Comparison of ENCODE assay signal across 11 cellular contexts in genomic region chr19:37997911-37998344, GRCh38.
DNase-seq lines count a peak whose midpoint lies in the region; ATAC-seq and TF ChIP-seq lines count a peak whose summit lies in the region.
"Had no signal": no experiment of that assay in that cellular context is flagged by ENCODE, and none has a peak within 500 bp of the region (broad histone marks: within the 10 kb centered on the region; RNA-seq: fewer than 3 reads in every experiment).

No MANE protein-coding gene starts in this region.

- TF ChIP-seq CTCF in IMR-90 (conservative IDR thresholded peaks at IDR 0.05; ENCODE audit: low read depth, low read length) = no peak
- no peak for TF ChIP-seq CTCF in astrocyte of the spinal cord (IDR thresholded peaks at IDR 0.05; ENCODE audit: low read depth, low read length)
- TF ChIP-seq CTCF in GM20000 (IDR thresholded peaks at IDR 0.05; ENCODE audit: extremely low read depth, missing control alignments) = no peak
- TF ChIP-seq CTCF in lower leg skin (IDR thresholded peaks at IDR 0.05) = no peak

- peak overlapping the region; percentile 48 for H3K56ac ChIP-seq in IMR-90 (ENCODE audit: extremely low read depth, insufficient read depth, low read length)

- peaks cover 10% of the 10 kb centered on the region for H3K4me1 ChIP-seq in IMR-90 (ENCODE audit: control insufficient read depth, insufficient read depth, low read length)
- H3K4me1 ChIP-seq: SJCRH30 had no signal

- in situ Hi-C loops in Caki2 (cut with HindIII; ENCODE audit: low pct_unique_long_range_greater_than_20kb, low sequenced_read_pairs) = no loop called here
- in situ Hi-C loops in IMR-90 (cut with MboI; ENCODE audit: low sequenced_read_pairs) = no loop called here
- in situ Hi-C loops in astrocyte of the spinal cord (cut with HindIII; ENCODE audit: low sequenced_read_pairs) = no loop called here

- H3K9me3 ChIP-seq in IMR-90 (ENCODE audit: control insufficient read depth, insufficient read depth, low read length) = no peaks in the 10 kb centered on the region
- H3K9me3 ChIP-seq: SJCRH30 had no signal

- TF ChIP-seq RAD21 in IMR-90 (IDR thresholded peaks at IDR 0.05; ENCODE audit: low read length) = no peak

- POLR2A ChIA-PET in IMR-90 (lab: Charles Lee; ENCODE audit: unreplicated experiment) = interaction anchor here (0.6 kb wide), 1 partner anchor 149 kb away, joined by 4 read pairs; no protein-coding TSS in a partner anchor

- no peaks in the 10 kb centered on the region for H3K36me3 ChIP-seq in IMR-90 (ENCODE audit: control insufficient read depth, insufficient read depth, low read length)

- CTCF ChIA-PET in IMR-90 (lab: Yijun Ruan, JAX) = no interaction called here

- intact Hi-C loops in IMR-90 (cut with micrococcal nuclease) (no loop called here), lower leg skin (cut with DNase I; ENCODE audit: low total_unique reads) (no loop called here)

- H2BK120ac ChIP-seq in IMR-90 (ENCODE audit: low read depth, low read length) = peak overlapping the region; percentile 99

- peak overlapping the region; percentile 65; the same call in 1 of the 2 replicates for H2AK5ac ChIP-seq in IMR-90 (ENCODE audit: low read depth, low read length)

- H3K27me3 ChIP-seq in IMR-90 (ENCODE audit: control insufficient read depth, insufficient read depth, low read length) = no peaks in the 10 kb centered on the region
- H3K27me3 ChIP-seq: SJCRH30 had no signal

- peak overlapping the region; percentile 97 for H2BK5ac ChIP-seq in IMR-90 (ENCODE audit: low read depth, low read length, poor library complexity, severe bottlenecking)

- H4K8ac ChIP-seq in IMR-90 (ENCODE audit: low read depth in 2 of 2, low read length in 2 of 2) = peak overlapping the region in 1 of 2 experiments; percentile 99; a peak in 3 of 4 replicates

- H2BK15ac ChIP-seq in IMR-90 (ENCODE audit: low read depth, low read length) = peak overlapping the region; percentile 50; the same call in 1 of the 3 replicates

- dilution Hi-C loops in IMR-90 (cut with HindIII; ENCODE audit: low sequenced_read_pairs, unreplicated experiment) = no loop called here

- H2BK20ac ChIP-seq in IMR-90 (ENCODE audit: low read depth, low read length) = peak overlapping the region; percentile 90

- H4K5ac ChIP-seq in IMR-90 (ENCODE audit: low read depth, low read length) = peak overlapping the region; percentile 31; the same call in 1 of the 2 replicates

- peaks cover 18 to 85% of the 10 kb centered on the region in 2 experiments for H3K79me1 ChIP-seq in IMR-90 (ENCODE audit: low read depth in 1 of 2, low read length in 2 of 2)

- H3K27ac ChIP-seq in IMR-90 (ENCODE audit: insufficient read depth, low read length) = peak overlapping the region; percentile 59
- H3K27ac ChIP-seq: HL-60, SJCRH30 had no signal

- DNase-seq in Caki2 (ENCODE audit: low read depth) = peak; percentile 67
- peak; percentile 97 for DNase-seq in IMR-90
- peak; percentile 86 for DNase-seq in astrocyte of the spinal cord (ENCODE audit: low read depth, low spot score)
- peak; percentile 64 for DNase-seq in myocyte (ENCODE audit: low read depth)
- no peak for DNase-seq in GM20000 (ENCODE audit: low spot score)
- DNase-seq in lower leg skin (ENCODE audit: low spot score in 2 of 2) = no peak

- WGBS in IMR-90 (ENCODE audit: extremely low coverage in 2 of 2, insufficient read length in 1 of 2), 2 experiments = no CpG with 5 or more reads among the region's 3 CpGs
- 20 to 24% methylated on average over 3 of the region's 3 CpGs for WGBS in lower leg skin, 2 donors

- peaks cover 13% of the 10 kb centered on the region; the same call in 1 of the 2 replicates for H3K9me1 ChIP-seq in IMR-90 (ENCODE audit: insufficient read depth, low read length)

- peak overlapping the region; percentile 93 for H3K14ac ChIP-seq in IMR-90 (replicated peaks; ENCODE audit: low read depth, low read length)

- peak overlapping the region; percentile 95 for H4K91ac ChIP-seq in IMR-90 (ENCODE audit: insufficient read depth, low read depth, low read length)

- H3K9ac ChIP-seq in IMR-90 (ENCODE audit: low read depth, low read length) = no peak overlapping the region

- H2AFZ ChIP-seq in IMR-90 (replicated peaks; ENCODE audit: low read length, poor library complexity) = no peak overlapping the region

- H3K4me3 ChIP-seq in IMR-90 (ENCODE audit: insufficient read depth, low read depth, low read length) (no peak overlapping the region), astrocyte of the spinal cord (ENCODE audit: low read depth, low read length) (no peak overlapping the region), lower leg skin (ENCODE audit: low read depth, poor library complexity, severe bottlenecking) (no peak overlapping the region)
- H3K4me3 ChIP-seq: lung, SJCRH30 had no signal

- peak overlapping the region; percentile 17; the same call in 1 of the 2 replicates for H3K18ac ChIP-seq in IMR-90 (ENCODE audit: low read depth, low read length)

- TF ChIP-seq POLR2A in IMR-90 (IDR thresholded peaks at IDR 0.05; ENCODE audit: low read depth, low read length) = no peak; the same call in 1 of the 2 replicates
- TF ChIP-seq POLR2A in lower leg skin (IDR thresholded peaks at IDR 0.05) = no peak

- ATAC-seq in IMR-90 (ENCODE audit: low read depth) (peak; percentile 59), HG03139 (IDR thresholded peaks at IDR 0.05; ENCODE audit: unreplicated experiment) (no peak), HG02763 (IDR thresholded peaks at IDR 0.05; ENCODE audit: unreplicated experiment) (no peak)

- H3K23ac ChIP-seq in IMR-90 (ENCODE audit: low read depth, low read length) = peak overlapping the region; percentile 84; the same call in 1 of the 2 replicates

- BruUV-seq in IMR-90 (replicated peaks; lab: Mats Ljungman, UMichigan) = no TSS peak

- peak overlapping the region; percentile 100 for H3K4ac ChIP-seq in IMR-90 (ENCODE audit: low read depth, low read length)

- H3K4me2 ChIP-seq in IMR-90 (ENCODE audit: low read depth, low read length) = no peak overlapping the region

- peak overlapping the region; percentile 63 for H2AK9ac ChIP-seq in IMR-90 (replicated peaks; ENCODE audit: low read depth, low read length, poor library complexity)

- H4K20me1 ChIP-seq in IMR-90 (ENCODE audit: insufficient read depth, low read length) = no peaks in the 10 kb centered on the region

TF ChIP-seq in IMR-90, 13 proteins besides CTCF, POLR2A, EP300 and RAD21:
- TF ChIP-seq SMC3 (IDR thresholded peaks at IDR 0.05; ENCODE audit: low read depth, low read length) = no peak
- TF ChIP-seq USF2 (IDR thresholded peaks at IDR 0.05; ENCODE audit: low read depth, low read length) = no peak; the same call in 1 of the 2 replicates
- TF ChIP-seq RFX5 (IDR thresholded peaks at IDR 0.05; ENCODE audit: low read depth, low read length) = no peak
- 0 out of 2 replicates have a peak, but pooled peaks have one; percentile 21 for TF ChIP-seq NFE2L2 (IDR thresholded peaks at IDR 0.05; ENCODE audit: low read depth, low read length)
- peak; percentile 32 for TF ChIP-seq BHLHE40 (IDR thresholded peaks at IDR 0.05; ENCODE audit: low read depth, low read length)
- no peak; the same call in 1 of the 2 replicates for TF ChIP-seq MAZ (IDR thresholded peaks at IDR 0.05; ENCODE audit: borderline replicate concordance, low read depth, low read length)
- no peak for TF ChIP-seq RCOR1 (IDR thresholded peaks at IDR 0.05; ENCODE audit: insufficient replicate concordance, low read length)
- no peak; the same call in 1 of the 2 replicates for TF ChIP-seq CHD1 (IDR thresholded peaks at IDR 0.05; ENCODE audit: low read depth, low read length)
- no peak for TF ChIP-seq MAFK (IDR thresholded peaks at IDR 0.05; ENCODE audit: low read depth, low read length)
- TF ChIP-seq MXI1 (IDR thresholded peaks at IDR 0.05; ENCODE audit: borderline replicate concordance, low read depth, low read length) = no peak
- no peak for TF ChIP-seq ELK1 (IDR thresholded peaks at IDR 0.05; ENCODE audit: borderline replicate concordance, low read depth, low read length)
- TF ChIP-seq FOS (IDR thresholded peaks at IDR 0.05; ENCODE audit: low read depth, low read length) = peak; percentile 92
- TF ChIP-seq CEBPB (IDR thresholded peaks at IDR 0.05; ENCODE audit: low read depth, low read length) = no peak

Comparison
In these comparisons a context has a peak if more than half of its experiments do, and no peak if none do; other contexts are left out.
1. DNase-seq: peak in Caki2 (single experiment), IMR-90 (single experiment), astrocyte of the spinal cord (single experiment) and myocyte (single experiment); none in GM20000 (single experiment) and lower leg skin (0 of 2).